In genomic region chrX:21655901-21656586, GRCh38 we compare ENCODE assay signal across 17 cellular contexts. TPM values are rescaled to one million over a fixed set of nuclear protein-coding genes. Genes with fewer than 3 reads are reported as not detected.
DNase-seq lines count a peak whose midpoint lies in the region; ATAC-seq, FAIRE-seq and TF ChIP-seq lines count a peak whose summit lies in the region.
"Had no signal": no experiment of that assay in that cellular context is flagged by ENCODE, and none has a peak within 500 bp of the region (broad histone marks: within the 10 kb centered on the region; RNA-seq: fewer than 3 reads in every experiment).

No MANE protein-coding gene starts in this region.

- intact Hi-C loops in spleen (cut with DNase I; ENCODE audit: low total_unique reads) = no loop called here
- intact Hi-C loops in activated CD8-positive, alpha-beta T cell treated with anti-CD3 and anti-CD28 coated beads for 36 hours (cut with micrococcal nuclease) = no loop called here

- CTCF ChIA-PET in activated CD8-positive, alpha-beta T cell treated with anti-CD3 and anti-CD28 coated beads for 36 hours (lab: Charles Lee) = no interaction called here

- H3K36me3 ChIP-seq in spleen = no peaks in the 10 kb centered on the region

- no peak overlapping the region for H3K27ac Mint-ChIP-seq in immature natural killer cell
- no peak overlapping the region for H3K27ac Mint-ChIP-seq in activated CD8-positive, alpha-beta T cell treated with anti-CD3 and anti-CD28 coated beads for 36 hours

- peak; percentile 23 for ATAC-seq in HG03175 (IDR thresholded peaks at IDR 0.05; ENCODE audit: unreplicated experiment)
- ATAC-seq in activated CD8-positive, alpha-beta T cell treated with anti-CD3 and anti-CD28 coated beads for 36 hours = no peak
- ATAC-seq: GM12878 had no signal

- peaks cover 0 to 7% (median 0%) of the 10 kb centered on the region in 8 donors for H3K9me3 ChIP-seq in spleen

- H3K4me3 Mint-ChIP-seq in immature natural killer cell = peak overlapping the region in 3 of 5 donors; percentile 9 to 53 (median 24)
- H3K4me3 Mint-ChIP-seq in activated CD8-positive, alpha-beta T cell treated with anti-CD3 and anti-CD28 coated beads for 36 hours = no peak overlapping the region

- TF ChIP-seq POLR2A in GM12891 (IDR thresholded peaks at IDR 0.05; ENCODE audit: low read depth, low read length) (no peak), spleen (IDR thresholded peaks at IDR 0.05) (no peak)

- 15 to 57% (median 27%) methylated on average over 12 to 76 of the region's 76 CpGs for WGBS in spleen, 5 donors

- H3K4me1 Mint-ChIP-seq in immature natural killer cell = no peaks in the 10 kb centered on the region
- H3K4me1 Mint-ChIP-seq in activated CD8-positive, alpha-beta T cell treated with anti-CD3 and anti-CD28 coated beads for 36 hours (ENCODE audit: low read depth) = peaks cover 2% of the 10 kb centered on the region

- POLR2A ChIA-PET in activated CD8-positive, alpha-beta T cell treated with anti-CD3 and anti-CD28 coated beads for 36 hours (lab: Charles Lee) = no interaction called here

- H3K27me3 Mint-ChIP-seq in immature natural killer cell (ENCODE audit: low read depth in 3 of 3) = peaks cover 0 to 1% (median 0%) of the 10 kb centered on the region in 3 donors
- H3K27me3 Mint-ChIP-seq in activated CD8-positive, alpha-beta T cell treated with anti-CD3 and anti-CD28 coated beads for 36 hours = peaks cover 3% of the 10 kb centered on the region

- peaks cover 0 to 3% (median 0%) of the 10 kb centered on the region in 6 donors for H3K9me3 Mint-ChIP-seq in immature natural killer cell
- H3K9me3 Mint-ChIP-seq in activated CD8-positive, alpha-beta T cell treated with anti-CD3 and anti-CD28 coated beads for 36 hours = no peaks in the 10 kb centered on the region

- peak; percentile 38 for FAIRE-seq in GM12891 (lab: Jason Lieb, UNC)
- FAIRE-seq: GM12878, RCC 7860 had no signal

- no peak for TF ChIP-seq CTCF in spleen (IDR thresholded peaks at IDR 0.05 in 8 of 11, conservative IDR thresholded peaks at IDR 0.05 in 3 of 11)
- TF ChIP-seq CTCF in activated CD8-positive, alpha-beta T cell treated with anti-CD3 and anti-CD28 coated beads for 36 hours (IDR thresholded peaks at IDR 0.05) = no peak

- no peaks in the 10 kb centered on the region for H3K36me3 Mint-ChIP-seq in immature natural killer cell
- H3K36me3 Mint-ChIP-seq in activated CD8-positive, alpha-beta T cell treated with anti-CD3 and anti-CD28 coated beads for 36 hours (ENCODE audit: low read depth) = peaks cover 3% of the 10 kb centered on the region

- DNase-seq in GM12891 (ENCODE audit: insufficient read length, low spot score) = no peak
- no peak for DNase-seq in immature natural killer cell
- DNase-seq in spleen = peak; percentile 73
- DNase-seq in NOMO-1 treated with DMSO at 0.1 percent for 48 hours (lab: John Stamatoyannopoulos, UW; ENCODE audit: unreplicated experiment) = no peak
- DNase-seq in activated CD8-positive, alpha-beta memory T cell treated with anti-CD3 and anti-CD28 coated beads, Interleukin-2, amount 50 U/mL, for 4 hours = no peak
- no peak for DNase-seq in activated CD8-positive, alpha-beta T cell treated with anti-CD3 and anti-CD28 coated beads for 36 hours
- DNase-seq: activated CD4-positive, alpha-beta T cell treated with anti-CD3 and anti-CD28 coated beads for 4 hours; activated T-cell treated with anti-CD3 and anti-CD28 coated beads, Interleukin-2, amount 50 U/mL, for 48 hours; DND-41; NCI-H524 treated with DMSO at 0.1 percent for 48 hours; nucleus accumbens had no signal

- H3K27me3 ChIP-seq in spleen (replicated peaks in 1 of 7) = peaks cover 0 to 33% (median 25%) of the 10 kb centered on the region in 7 donors
- H3K27me3 ChIP-seq: BLaER1 treated with 17β-estradiol and CSF1 and Interleukin-3, amounts not matched to agents 10 nM and 100 nM had no signal

- H3K4me1 ChIP-seq in spleen = peaks cover 0 to 8% (median 0%) of the 10 kb centered on the region in 6 donors
- H3K4me1 ChIP-seq: BLaER1 treated with 17β-estradiol and CSF1 and Interleukin-3, amounts not matched to agents 10 nM and 100 nM had no signal

- peak overlapping the region in 5 of 8 donors; percentile 8 to 51 (median 19) for H3K4me3 ChIP-seq in spleen
- H3K4me3 ChIP-seq: GM12878 had no signal

- H3K27ac ChIP-seq in spleen = peak overlapping the region in 6 of 8 donors; percentile 51 to 70 (median 57)
- H3K27ac ChIP-seq: BLaER1 treated with 17β-estradiol and CSF1 and Interleukin-3, amounts not matched to agents 10 nM and 100 nM had no signal

TF ChIP-seq in GM12891, 5 proteins besides CTCF, POLR2A, EP300 and RAD21:
- TF ChIP-seq POU2F2 (IDR thresholded peaks at IDR 0.05; ENCODE audit: low read depth, low read length) (no peak), TAF1 (IDR thresholded peaks at IDR 0.05; ENCODE audit: low read depth, low read length) (no peak), SPI1 (IDR thresholded peaks at IDR 0.05; ENCODE audit: low read depth, low read length) (no peak), PAX5 (IDR thresholded peaks at IDR 0.05; ENCODE audit: insufficient read depth, low read length, severe bottlenecking) (no peak), POLR2AphosphoS5 (IDR thresholded peaks at IDR 0.05; ENCODE audit: low read depth, low read length) (no peak)

RNA-seq across cellular contexts. Expression of gene KLHL34, which starts 2.1 kb away (rescaled TPM):
- polyA plus RNA-seq in GM12891 (2012; ENCODE audit: low read depth, missing spikeins) = not detected
- polyA plus RNA-seq in immature natural killer cell = not detected
- total RNA-seq in spleen = under 1 TPM in 5 of 7 donors, not detected in 2; 0.14 to 0.63 (median 0.54) TPM
- under 1 TPM; 0.18 to 0.48 (median 0.26) TPM for polyA plus RNA-seq in spleen
- under 1 TPM; 0.47 to 0.77 TPM for total RNA-seq in activated CD8-positive, alpha-beta T cell treated with anti-CD3 and anti-CD28 coated beads for 36 hours
- total RNA-seq: dermis microvascular lymphatic vessel endothelial cell, GM12878, ureter had no signal
- polyA plus RNA-seq: GM12878 had no signal
